In the genomic region with DNA sequence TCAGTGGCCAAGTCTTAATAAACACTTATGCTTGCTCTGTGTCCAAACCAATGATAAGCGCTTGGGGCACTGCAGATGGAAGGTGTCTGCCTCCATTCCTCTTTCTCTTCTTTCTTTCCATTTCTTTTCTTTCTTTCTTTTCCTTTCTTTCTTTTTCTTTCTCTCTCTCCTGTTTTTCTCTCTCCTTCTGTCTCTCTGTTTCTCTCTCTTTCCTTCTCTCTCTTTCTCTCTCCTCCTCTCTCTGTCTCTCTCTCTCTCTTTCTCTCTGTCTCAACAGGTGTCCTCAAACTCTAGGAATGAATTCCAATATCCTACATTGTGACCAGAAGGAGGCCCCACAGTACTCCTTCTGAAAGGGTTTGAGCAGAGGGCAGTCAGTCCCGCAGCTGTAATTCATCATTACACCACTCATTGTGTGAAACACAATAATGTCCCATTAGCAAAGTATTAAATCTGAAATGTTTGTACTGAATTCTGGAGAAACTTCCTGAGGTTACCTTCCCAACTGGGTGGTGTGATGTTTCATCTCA, we compare ENCODE assay signal across 23 cellular contexts.
"Had no signal": no experiment of that assay in that cellular context is flagged by ENCODE, and none has a peak within 500 bp of the region (broad histone marks: within the 10 kb centered on the region; RNA-seq: fewer than 3 reads in every experiment).

No MANE protein-coding gene starts in this region.

- H3K4me3 Mint-ChIP-seq: activated CD4-positive, alpha-beta memory T cell treated with anti-CD3 and anti-CD28 coated beads, Interleukin-2, amount 10 ng/mL, durations not matched to agents 7 days and 5 days; activated CD4-positive, alpha-beta T cell treated with anti-CD3 and anti-CD28 coated beads, Interleukin-2, amount 10 ng/mL, durations not matched to agents 7 days and 5 days; activated T-cell treated with anti-CD3 and anti-CD28 coated beads, Interleukin-2, amount 50 U/mL, for 4 hours; activated T-helper 17 cell treated with anti-CD3 and anti-CD28 coated beads, Interleukin-2, amount 50 U/mL, for 72 hours; natural killer cell treated with Interleukin-12 subunit alpha and Interleukin-12 subunit beta and Interleukin-15 and Interleukin-18, amount 100 ng/mL, for 72 hours; stimulated activated memory B cell treated with anti-CD40 and anti-IgM and Interleukin-4, amounts not matched to agents 10 μg/mL and 1 μg/mL and 100 μg/mL, for 72 hours; stimulated activated naive CD8-positive, alpha-beta T cell treated with anti-CD3 and anti-CD28 coated beads, Interleukin-15, amount 100 ng/mL, for 72 hours; type B pancreatic cell had no signal

- H3K4me3 ChIP-seq: heart left ventricle, left ventricle myocardium inferior, lung, mucosa of descending colon, skin epidermis, uterus had no signal

- H3K27me3 Mint-ChIP-seq: activated T-helper 17 cell treated with anti-CD3 and anti-CD28 coated beads, Interleukin-2, amount 50 U/mL, for 72 hours; stimulated activated naive CD8-positive, alpha-beta T cell treated with anti-CD3 and anti-CD28 coated beads, Interleukin-15, amount 100 ng/mL, for 72 hours; type B pancreatic cell had no signal

- H3K27me3 ChIP-seq: neutrophil, uterus had no signal

- H3K36me3 Mint-ChIP-seq: natural killer cell treated with Interleukin-12 subunit alpha and Interleukin-12 subunit beta and Interleukin-15 and Interleukin-18, amount 100 ng/mL, for 72 hours; stimulated activated memory B cell treated with anti-CD40 and anti-IgM and Interleukin-4, amounts not matched to agents 10 μg/mL and 1 μg/mL and 100 μg/mL, for 72 hours; type B pancreatic cell had no signal

- H3K4me1 ChIP-seq: left ventricle myocardium inferior, uterus had no signal

- H3K27ac Mint-ChIP-seq: activated CD4-positive, alpha-beta memory T cell treated with anti-CD3 and anti-CD28 coated beads, Interleukin-2, amount 10 ng/mL, durations not matched to agents 7 days and 5 days; activated CD4-positive, alpha-beta T cell treated with anti-CD3 and anti-CD28 coated beads, Interleukin-2, amount 10 ng/mL, durations not matched to agents 7 days and 5 days; activated T-helper 17 cell treated with anti-CD3 and anti-CD28 coated beads, Interleukin-2, amount 50 U/mL, for 72 hours; natural killer cell treated with Interleukin-12 subunit alpha and Interleukin-12 subunit beta and Interleukin-15 and Interleukin-18, amount 100 ng/mL, for 72 hours; stimulated activated memory B cell treated with anti-CD40 and anti-IgM and Interleukin-4, amounts not matched to agents 10 μg/mL and 1 μg/mL and 100 μg/mL, for 72 hours; stimulated activated naive CD8-positive, alpha-beta T cell treated with anti-CD3 and anti-CD28 coated beads, Interleukin-15, amount 100 ng/mL, for 72 hours; type B pancreatic cell had no signal

- DNase-seq: activated CD4-positive, alpha-beta memory T cell treated with anti-CD3 and anti-CD28 coated beads, Interleukin-2, amount 10 ng/mL, durations not matched to agents 7 days and 5 days; activated CD4-positive, alpha-beta T cell treated with anti-CD3 and anti-CD28 coated beads for 1 hour; activated gamma-delta T cell treated with Interleukin-2 at 50 U/mL for 16 hours; activated naive CD4-positive, alpha-beta T cell treated with anti-CD3 and anti-CD28 coated beads, Interleukin-2, amount 50 U/mL, for 16 hours; activated T-cell treated with anti-CD3 and anti-CD28 coated beads, Interleukin-2, amount 50 U/mL, for 4 hours; amniotic stem cell; cortex of kidney; heart left ventricle; left ventricle myocardium inferior; stimulated activated CD4-positive, alpha-beta T cell treated with anti-CD3 and anti-CD28 coated beads, Interleukin-1b, Interleukin-23, amount 100 ng/mL, for 48 hours; stimulated activated CD8-positive, alpha-beta memory T cell treated with anti-CD3 and anti-CD28 coated beads, Interleukin-4, amount 100 ng/mL, for 48 hours; uterus had no signal

- H3K27ac ChIP-seq: heart left ventricle, left ventricle myocardium inferior, neutrophil, skin epidermis, uterus had no signal

- H3K4me1 Mint-ChIP-seq: activated CD4-positive, alpha-beta memory T cell treated with anti-CD3 and anti-CD28 coated beads, Interleukin-2, amount 10 ng/mL, durations not matched to agents 7 days and 5 days; activated CD4-positive, alpha-beta T cell treated with anti-CD3 and anti-CD28 coated beads, Interleukin-2, amount 10 ng/mL, durations not matched to agents 7 days and 5 days; activated T-helper 17 cell treated with anti-CD3 and anti-CD28 coated beads, Interleukin-2, amount 50 U/mL, for 72 hours; stimulated activated naive CD8-positive, alpha-beta T cell treated with anti-CD3 and anti-CD28 coated beads, Interleukin-15, amount 100 ng/mL, for 72 hours had no signal

- H3K9me3 ChIP-seq: heart left ventricle, left ventricle myocardium inferior, mucosa of descending colon, neutrophil, uterus had no signal

- H3K9me3 Mint-ChIP-seq: activated CD4-positive, alpha-beta memory T cell treated with anti-CD3 and anti-CD28 coated beads, Interleukin-2, amount 10 ng/mL, durations not matched to agents 7 days and 5 days; activated CD4-positive, alpha-beta T cell treated with anti-CD3 and anti-CD28 coated beads, Interleukin-2, amount 10 ng/mL, durations not matched to agents 7 days and 5 days; activated T-cell treated with anti-CD3 and anti-CD28 coated beads, Interleukin-2, amount 50 U/mL, for 4 hours; activated T-helper 17 cell treated with anti-CD3 and anti-CD28 coated beads, Interleukin-2, amount 50 U/mL, for 72 hours; natural killer cell treated with Interleukin-12 subunit alpha and Interleukin-12 subunit beta and Interleukin-15 and Interleukin-18, amount 100 ng/mL, for 72 hours; stimulated activated memory B cell treated with anti-CD40 and anti-IgM and Interleukin-4, amounts not matched to agents 10 μg/mL and 1 μg/mL and 100 μg/mL, for 72 hours; stimulated activated naive CD8-positive, alpha-beta T cell treated with anti-CD3 and anti-CD28 coated beads, Interleukin-15, amount 100 ng/mL, for 72 hours; type B pancreatic cell had no signal

- FAIRE-seq: islet of Langerhans had no signal

- H3K36me3 ChIP-seq: heart left ventricle, left ventricle myocardium inferior, neutrophil, uterus had no signal
